Comparison of ENCODE assay signal across 39 cellular contexts in genomic region chr6:120219339-120219738, GRCh38.
"Had no signal": no experiment of that assay in that cellular context is flagged by ENCODE, and none has a peak within 500 bp of the region (broad histone marks: within the 10 kb centered on the region; RNA-seq: fewer than 3 reads in every experiment).

No MANE protein-coding gene starts in this region.

- H3K9me3 ChIP-seq: adrenal gland, ascending aorta, body of pancreas, breast epithelium had no signal

- H3K27me3 ChIP-seq: adrenal gland, ascending aorta, body of pancreas, brain microvascular endothelial cell, breast epithelium, cardiac muscle cell had no signal

- H3K36me3 Mint-ChIP-seq: activated naive CD4-positive, alpha-beta T cell treated with anti-CD3 and anti-CD28 coated beads, Interleukin-2, amount 10 ng/mL, durations not matched to agents 7 days and 5 days; activated naive CD4-positive, alpha-beta T cell treated with anti-CD3 and anti-CD28 coated beads, Interleukin-2, amount 50 U/mL, for 24 hours; activated naive CD4-positive, alpha-beta T cell treated with anti-CD3 and anti-CD28 coated beads, Interleukin-2, amount 50 U/mL, for 72 hours; activated naive CD8-positive, alpha-beta T cell; activated naive CD8-positive, alpha-beta T cell treated with anti-CD3 and anti-CD28 coated beads for 36 hours; activated naive CD8-positive, alpha-beta T cell treated with anti-CD3 and anti-CD28 coated beads, Interleukin-2, amount 10 ng/mL, durations not matched to agents 7 days and 5 days; brain had no signal

- H3K4me3 ChIP-seq: adrenal gland, ascending aorta, body of pancreas, breast epithelium, cardiac muscle cell had no signal

- H3K27ac ChIP-seq: adrenal gland, ascending aorta, body of pancreas, brain microvascular endothelial cell, breast epithelium, cardiac muscle cell had no signal

- H3K9me3 Mint-ChIP-seq: activated naive CD4-positive, alpha-beta T cell treated with anti-CD3 and anti-CD28 coated beads for 36 hours; activated naive CD4-positive, alpha-beta T cell treated with anti-CD3 and anti-CD28 coated beads, Interleukin-2, amount 10 ng/mL, durations not matched to agents 7 days and 5 days; activated naive CD4-positive, alpha-beta T cell treated with anti-CD3 and anti-CD28 coated beads, Interleukin-2, amount 50 U/mL, for 24 hours; activated naive CD4-positive, alpha-beta T cell treated with anti-CD3 and anti-CD28 coated beads, Interleukin-2, amount 50 U/mL, for 72 hours; activated naive CD8-positive, alpha-beta T cell treated with anti-CD3 and anti-CD28 coated beads for 36 hours; activated naive CD8-positive, alpha-beta T cell treated with anti-CD3 and anti-CD28 coated beads, Interleukin-2, amount 10 ng/mL, durations not matched to agents 7 days and 5 days; activated T-cell treated with anti-CD3 and anti-CD28 coated beads, Interleukin-2, amount 50 U/mL, for 72 hours; activated T-helper 1 cell treated with anti-CD3 and anti-CD28 coated beads, Interleukin-12 subunit alpha, Interleukin-12 subunit beta, Interleukin-2, Interleukin-4 antibody, amounts not matched to agents 30 ng/mL and 10 ng/mL and 1 ng/mL, durations not matched to agents 14 hours and 24 hours and 36 hours; activated T-helper 2 cell treated with anti-CD3 and anti-CD28 coated beads, Interferon-gamma antibody, Interleukin-2, Interleukin-4, amounts not matched to agents 10 μg/mL and 5 μg/mL and 100 μg/mL, durations not matched to agents 14 hours and 24 hours and 36 hours; brain; central memory CD8-positive, alpha-beta T cell had no signal

- H3K4me3 Mint-ChIP-seq: activated naive CD4-positive, alpha-beta T cell treated with anti-CD3 and anti-CD28 coated beads for 36 hours; activated naive CD4-positive, alpha-beta T cell treated with anti-CD3 and anti-CD28 coated beads, Interleukin-2, amount 10 ng/mL, durations not matched to agents 7 days and 5 days; activated naive CD4-positive, alpha-beta T cell treated with anti-CD3 and anti-CD28 coated beads, Interleukin-2, amount 50 U/mL, for 24 hours; activated naive CD8-positive, alpha-beta T cell; activated naive CD8-positive, alpha-beta T cell treated with anti-CD3 and anti-CD28 coated beads for 36 hours; activated naive CD8-positive, alpha-beta T cell treated with anti-CD3 and anti-CD28 coated beads, Interleukin-2, amount 10 ng/mL, durations not matched to agents 7 days and 5 days; activated naive CD8-positive, alpha-beta T cell treated with anti-CD3 and anti-CD28 coated beads, Interleukin-2, amount 50 U/mL, for 24 hours; activated T-cell treated with anti-CD3 and anti-CD28 coated beads, Interleukin-2, amount 50 U/mL, for 24 hours; activated T-cell treated with anti-CD3 and anti-CD28 coated beads, Interleukin-2, amount 50 U/mL, for 4 hours; activated T-cell treated with anti-CD3 and anti-CD28 coated beads, Interleukin-2, amount 50 U/mL, for 72 hours; activated T-helper 1 cell treated with anti-CD3 and anti-CD28 coated beads, Interleukin-12 subunit alpha, Interleukin-12 subunit beta, Interleukin-2, Interleukin-4 antibody, amounts not matched to agents 30 ng/mL and 10 ng/mL and 1 ng/mL, durations not matched to agents 14 hours and 24 hours and 36 hours; activated T-helper 17 cell treated with anti-CD3 and anti-CD28 coated beads, Interleukin-2, amount 50 U/mL, for 72 hours; brain; central memory CD8-positive, alpha-beta T cell had no signal

- H3K4me1 Mint-ChIP-seq: activated naive CD4-positive, alpha-beta T cell treated with anti-CD3 and anti-CD28 coated beads, Interleukin-2, amount 10 ng/mL, durations not matched to agents 7 days and 5 days; activated naive CD4-positive, alpha-beta T cell treated with anti-CD3 and anti-CD28 coated beads, Interleukin-2, amount 50 U/mL, for 24 hours; activated naive CD8-positive, alpha-beta T cell treated with anti-CD3 and anti-CD28 coated beads for 36 hours; activated naive CD8-positive, alpha-beta T cell treated with anti-CD3 and anti-CD28 coated beads, Interleukin-2, amount 10 ng/mL, durations not matched to agents 7 days and 5 days; activated naive CD8-positive, alpha-beta T cell treated with anti-CD3 and anti-CD28 coated beads, Interleukin-2, amount 50 U/mL, for 24 hours; activated T-helper 17 cell treated with anti-CD3 and anti-CD28 coated beads, Interleukin-2, amount 50 U/mL, for 72 hours; brain; central memory CD8-positive, alpha-beta T cell had no signal

- H3K27ac Mint-ChIP-seq: activated naive CD4-positive, alpha-beta T cell treated with anti-CD3 and anti-CD28 coated beads for 36 hours; activated naive CD4-positive, alpha-beta T cell treated with anti-CD3 and anti-CD28 coated beads, Interleukin-2, amount 10 ng/mL, durations not matched to agents 7 days and 5 days; activated naive CD4-positive, alpha-beta T cell treated with anti-CD3 and anti-CD28 coated beads, Interleukin-2, amount 50 U/mL, for 24 hours; activated naive CD4-positive, alpha-beta T cell treated with anti-CD3 and anti-CD28 coated beads, Interleukin-2, amount 50 U/mL, for 72 hours; activated naive CD8-positive, alpha-beta T cell; activated naive CD8-positive, alpha-beta T cell treated with anti-CD3 and anti-CD28 coated beads for 36 hours; activated naive CD8-positive, alpha-beta T cell treated with anti-CD3 and anti-CD28 coated beads, Interleukin-2, amount 10 ng/mL, durations not matched to agents 7 days and 5 days; activated naive CD8-positive, alpha-beta T cell treated with anti-CD3 and anti-CD28 coated beads, Interleukin-2, amount 50 U/mL, for 24 hours; activated T-cell treated with anti-CD3 and anti-CD28 coated beads, Interleukin-2, amount 50 U/mL, for 24 hours; activated T-cell treated with anti-CD3 and anti-CD28 coated beads, Interleukin-2, amount 50 U/mL, for 72 hours; activated T-helper 1 cell treated with anti-CD3 and anti-CD28 coated beads, Interleukin-12 subunit alpha, Interleukin-12 subunit beta, Interleukin-2, Interleukin-4 antibody, amounts not matched to agents 30 ng/mL and 10 ng/mL and 1 ng/mL, durations not matched to agents 14 hours and 24 hours and 36 hours; activated T-helper 17 cell treated with anti-CD3 and anti-CD28 coated beads, Interleukin-2, amount 50 U/mL, for 72 hours; activated T-helper 2 cell treated with anti-CD3 and anti-CD28 coated beads, Interferon-gamma antibody, Interleukin-2, Interleukin-4, amounts not matched to agents 10 μg/mL and 5 μg/mL and 100 μg/mL, durations not matched to agents 14 hours and 24 hours and 36 hours; brain had no signal

- ATAC-seq: activated naive CD4-positive, alpha-beta T cell treated with anti-CD3 and anti-CD28 coated beads, Interleukin-2, amount 50 U/mL, for 72 hours; activated naive CD8-positive, alpha-beta T cell treated with anti-CD3 and anti-CD28 coated beads, Interleukin-2, amount 50 U/mL, for 24 hours; activated T-cell treated with anti-CD3 and anti-CD28 coated beads, Interleukin-2, amount 50 U/mL, for 4 hours; activated T-cell treated with anti-CD3 and anti-CD28 coated beads, Interleukin-2, amount 50 U/mL, for 72 hours; activated T-helper 17 cell treated with anti-CD3 and anti-CD28 coated beads, Interleukin-2, amount 50 U/mL, for 72 hours; body of pancreas had no signal

- H3K4me1 ChIP-seq: ascending aorta, body of pancreas, breast epithelium had no signal

- DNase-seq: activated effector memory CD4-positive, alpha-beta T cell treated with anti-CD3 and anti-CD28 coated beads, Interleukin-2, amount 50 U/mL, for 16 hours; activated effector memory CD4-positive, alpha-beta T cell treated with Interleukin-2 at 50 U/mL for 16 hours; activated gamma-delta T cell; activated gamma-delta T cell treated with Interleukin-2 at 50 U/mL for 16 hours; activated naive CD4-positive, alpha-beta T cell; activated naive CD4-positive, alpha-beta T cell treated with anti-CD3 and anti-CD28 coated beads for 36 hours; activated naive CD4-positive, alpha-beta T cell treated with anti-CD3 and anti-CD28 coated beads, Interleukin-2, amount 10 ng/mL, durations not matched to agents 7 days and 5 days; activated naive CD4-positive, alpha-beta T cell treated with anti-CD3 and anti-CD28 coated beads, Interleukin-2, amount 50 U/mL, for 16 hours; activated naive CD4-positive, alpha-beta T cell treated with Interleukin-2 at 50 U/mL for 16 hours; activated naive CD8-positive, alpha-beta T cell treated with anti-CD3 and anti-CD28 coated beads for 36 hours; activated naive CD8-positive, alpha-beta T cell treated with anti-CD3 and anti-CD28 coated beads, Interleukin-2, amount 10 ng/mL, durations not matched to agents 7 days and 5 days; activated naive CD8-positive, alpha-beta T cell treated with anti-CD3 and anti-CD28 coated beads, Interleukin-2, amount 50 U/mL, for 24 hours; activated T-cell treated with anti-CD3 and anti-CD28 coated beads, Interleukin-2, amount 50 U/mL, for 24 hours; activated T-cell treated with anti-CD3 and anti-CD28 coated beads, Interleukin-2, amount 50 U/mL, for 4 hours; activated T-cell treated with anti-CD3 and anti-CD28 coated beads, Interleukin-2, amount 50 U/mL, for 48 hours; activated T-cell treated with anti-CD3 and anti-CD28 coated beads, Interleukin-2, amount 50 U/mL, for 72 hours; adrenal gland; amniotic stem cell; amygdala; anterior cingulate cortex; aorta; body of pancreas; brain microvascular endothelial cell; caudate nucleus; central memory CD4-positive, alpha-beta T cell; cerebellar nuclear complex had no signal

- H3K27me3 Mint-ChIP-seq: activated naive CD4-positive, alpha-beta T cell treated with anti-CD3 and anti-CD28 coated beads, Interleukin-2, amount 10 ng/mL, durations not matched to agents 7 days and 5 days; activated naive CD4-positive, alpha-beta T cell treated with anti-CD3 and anti-CD28 coated beads, Interleukin-2, amount 50 U/mL, for 24 hours; activated naive CD8-positive, alpha-beta T cell; activated naive CD8-positive, alpha-beta T cell treated with anti-CD3 and anti-CD28 coated beads for 36 hours; activated naive CD8-positive, alpha-beta T cell treated with anti-CD3 and anti-CD28 coated beads, Interleukin-2, amount 10 ng/mL, durations not matched to agents 7 days and 5 days; activated naive CD8-positive, alpha-beta T cell treated with anti-CD3 and anti-CD28 coated beads, Interleukin-2, amount 50 U/mL, for 24 hours; activated T-cell treated with anti-CD3 and anti-CD28 coated beads, Interleukin-2, amount 50 U/mL, for 24 hours; activated T-helper 17 cell treated with anti-CD3 and anti-CD28 coated beads, Interleukin-2, amount 50 U/mL, for 72 hours; brain; central memory CD8-positive, alpha-beta T cell had no signal

- H3K36me3 ChIP-seq: adrenal gland, ascending aorta, brain microvascular endothelial cell, breast epithelium, cardiac muscle cell had no signal

- FAIRE-seq: astrocyte, bronchial epithelial cell had no signal
